8 cellular contexts compared by ENCODE assay signal in genomic region chr7:36152756-36153570, GRCh38. TPM values are rescaled to one million over a fixed set of nuclear protein-coding genes. Genes with fewer than 3 reads are reported as not detected.
A peak's percentile ranks its signal among the peaks of the same experiment; 100 is the strongest.
DNase-seq lines count a peak whose midpoint lies in the region; ATAC-seq and TF ChIP-seq lines count a peak whose summit lies in the region.

Gene EEPD1, plus strand, starts transcription at chr7:36153254. Its CDS starts 1,071 bp downstream, at chr7:36154325.

- peaks cover 11% of the 10 kb centered on the region for H3K36me3 Mint-ChIP-seq in WTC11

- H3K79me2 ChIP-seq in smooth muscle cell (ENCODE audit: low read depth), result no peaks in the 10 kb centered on the region

- DNase-seq in AG04450 (ENCODE audit: low read depth, low spot score) (peak; percentile 99), NCI-H2227 treated with DMSO at 0.1 percent for 48 hours (lab: John Stamatoyannopoulos, UW) (peak; percentile 95), WTC11 (ENCODE audit: low spot score) (peak; percentile 100), caudate nucleus (lab: John Stamatoyannopoulos, UW) (peak; percentile 89 to 100 (median 100)), iPS-NIHi7 (ENCODE audit: extremely low spot score) (peak; percentile 98), smooth muscle cell (lab: John Stamatoyannopoulos, UW; ENCODE audit: unreplicated experiment) (peak; percentile 99)

- peaks cover 6% of the 10 kb centered on the region for H3F3A ChIP-seq in smooth muscle cell (ENCODE audit: low read depth)

- WGBS in smooth muscle cell (ENCODE audit: low lambda C conversion rate), result 3% methylated on average over 56 of the region's 88 CpGs

- no peak for TF ChIP-seq CTCF in AG04450 (IDR thresholded peaks at IDR 0.05; ENCODE audit: low read depth, low read length)
- no peak for TF ChIP-seq CTCF in WTC11 (IDR thresholded peaks at IDR 0.05)
- TF ChIP-seq CTCF in smooth muscle cell (IDR thresholded peaks at IDR 0.05; ENCODE audit: borderline replicate concordance, insufficient read depth, poor library complexity, severe bottlenecking), result no peak

- peak within 1 kb of the TSS; percentile 85 for H3K4me3 ChIP-seq in AG04450 (ENCODE audit: low read depth, low read length)
- H3K4me3 ChIP-seq in smooth muscle cell, result peak within 1 kb of the TSS; percentile 82

- peak within 1 kb of the TSS; percentile 88 for H3K4me2 ChIP-seq in smooth muscle cell

- H3K27ac Mint-ChIP-seq in WTC11, result peak within 1 kb of the TSS; percentile 93

- H3K36me3 ChIP-seq in smooth muscle cell (ENCODE audit: low read depth), result no peaks in the 10 kb centered on the region

- peaks cover 43% of the 10 kb centered on the region for H3K27me3 Mint-ChIP-seq in WTC11 (ENCODE audit: low read depth)

- CTCF ChIA-PET in AG04450 (lab: Charles Lee), result no interaction called here
- CTCF ChIA-PET in WTC11 (lab: Charles Lee), result interaction anchor here (0.6 to 1.2 kb wide), 2 partner anchors 132 to 166 kb away, joined by 4 read pairs; no protein-coding TSS in a partner anchor

- peak within 1 kb of the TSS; percentile 31 for H3K27ac ChIP-seq in AG04450 (ENCODE audit: low read depth, low read length)
- peak within 1 kb of the TSS; percentile 91 for H3K27ac ChIP-seq in caudate nucleus (ENCODE audit: low read depth, low read length)
- H3K27ac ChIP-seq in smooth muscle cell (ENCODE audit: low read depth), result peak within 1 kb of the TSS; percentile 13

- H3K9me3 ChIP-seq in AG04450 (ENCODE audit: control insufficient read depth, insufficient read depth, low read length), result peaks cover 15% of the 10 kb centered on the region
- H3K9me3 ChIP-seq in smooth muscle cell (replicated peaks; ENCODE audit: low read depth), result no peaks in the 10 kb centered on the region

- ATAC-seq in GM18909 (IDR thresholded peaks at IDR 0.05; ENCODE audit: poor library complexity, unreplicated experiment) (peak; percentile 98), HG03175 (IDR thresholded peaks at IDR 0.05; ENCODE audit: unreplicated experiment) (peak; percentile 97), WTC11 (peak; percentile 93)

- no peaks in the 10 kb centered on the region for H3K27me3 ChIP-seq in AG04450 (ENCODE audit: control insufficient read depth, insufficient read depth, low read length)
- no peaks in the 10 kb centered on the region for H3K27me3 ChIP-seq in smooth muscle cell (ENCODE audit: low read depth)

- H3K4me1 ChIP-seq in smooth muscle cell (ENCODE audit: low read depth), result no peaks in the 10 kb centered on the region

- H3K4me1 Mint-ChIP-seq in WTC11, result peaks cover 48% of the 10 kb centered on the region

- H3K4me3 Mint-ChIP-seq in WTC11, result peak within 1 kb of the TSS; percentile 76

- POLR2A ChIA-PET in AG04450 (lab: Yijun Ruan, JAX), result interaction anchor here (0.7 kb wide), 1 partner anchor 112 kb away, joined by 3 read pairs; no protein-coding TSS in a partner anchor
- POLR2A ChIA-PET in WTC11 (lab: Charles Lee), result interaction anchor here (0.6 kb wide), 1 partner anchor 32 kb away, joined by 3 read pairs; no protein-coding TSS in a partner anchor

- no peak within 1 kb of the TSS for H3K9ac ChIP-seq in smooth muscle cell (ENCODE audit: low read depth)

- H2AFZ ChIP-seq in smooth muscle cell (ENCODE audit: low read depth), result peak within 1 kb of the TSS; percentile 82

- peaks cover 9% of the 10 kb centered on the region for H3K9me3 Mint-ChIP-seq in WTC11

- no peaks in the 10 kb centered on the region for H4K20me1 ChIP-seq in smooth muscle cell (ENCODE audit: low read depth)

TF ChIP-seq in WTC11, 78 proteins besides CTCF, POLR2A, EP300 and RAD21 (continues in another document):
- TF ChIP-seq, protein P1, sequence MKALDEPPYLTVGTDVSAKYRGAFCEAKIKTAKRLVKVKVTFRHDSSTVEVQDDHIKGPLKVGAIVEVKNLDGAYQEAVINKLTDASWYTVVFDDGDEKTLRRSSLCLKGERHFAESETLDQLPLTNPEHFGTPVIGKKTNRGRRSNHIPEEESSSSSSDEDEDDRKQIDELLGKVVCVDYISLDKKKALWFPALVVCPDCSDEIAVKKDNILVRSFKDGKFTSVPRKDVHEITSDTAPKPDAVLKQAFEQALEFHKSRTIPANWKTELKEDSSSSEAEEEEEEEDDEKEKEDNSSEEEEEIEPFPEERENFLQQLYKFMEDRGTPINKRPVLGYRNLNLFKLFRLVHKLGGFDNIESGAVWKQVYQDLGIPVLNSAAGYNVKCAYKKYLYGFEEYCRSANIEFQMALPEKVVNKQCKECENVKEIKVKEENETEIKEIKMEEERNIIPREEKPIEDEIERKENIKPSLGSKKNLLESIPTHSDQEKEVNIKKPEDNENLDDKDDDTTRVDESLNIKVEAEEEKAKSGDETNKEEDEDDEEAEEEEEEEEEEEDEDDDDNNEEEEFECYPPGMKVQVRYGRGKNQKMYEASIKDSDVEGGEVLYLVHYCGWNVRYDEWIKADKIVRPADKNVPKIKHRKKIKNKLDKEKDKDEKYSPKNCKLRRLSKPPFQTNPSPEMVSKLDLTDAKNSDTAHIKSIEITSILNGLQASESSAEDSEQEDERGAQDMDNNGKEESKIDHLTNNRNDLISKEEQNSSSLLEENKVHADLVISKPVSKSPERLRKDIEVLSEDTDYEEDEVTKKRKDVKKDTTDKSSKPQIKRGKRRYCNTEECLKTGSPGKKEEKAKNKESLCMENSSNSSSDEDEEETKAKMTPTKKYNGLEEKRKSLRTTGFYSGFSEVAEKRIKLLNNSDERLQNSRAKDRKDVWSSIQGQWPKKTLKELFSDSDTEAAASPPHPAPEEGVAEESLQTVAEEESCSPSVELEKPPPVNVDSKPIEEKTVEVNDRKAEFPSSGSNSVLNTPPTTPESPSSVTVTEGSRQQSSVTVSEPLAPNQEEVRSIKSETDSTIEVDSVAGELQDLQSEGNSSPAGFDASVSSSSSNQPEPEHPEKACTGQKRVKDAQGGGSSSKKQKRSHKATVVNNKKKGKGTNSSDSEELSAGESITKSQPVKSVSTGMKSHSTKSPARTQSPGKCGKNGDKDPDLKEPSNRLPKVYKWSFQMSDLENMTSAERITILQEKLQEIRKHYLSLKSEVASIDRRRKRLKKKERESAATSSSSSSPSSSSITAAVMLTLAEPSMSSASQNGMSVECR (CRISPR knock-in tag; IDR thresholded peaks at IDR 0.05; ENCODE audit: borderline replicate concordance), result 0 out of 2 replicates have a peak, but pooled peaks have one; percentile 18
- TF ChIP-seq HMGA2 (CRISPR knock-in tag; IDR thresholded peaks at IDR 0.05), result no peak
- peak; percentile 32; the same call in 1 of the 2 replicates for TF ChIP-seq GABPB1 (CRISPR knock-in tag; IDR thresholded peaks at IDR 0.05)
- 0 out of 2 replicates have a peak, but pooled peaks have one; percentile 43 for TF ChIP-seq CREM (CRISPR knock-in tag; IDR thresholded peaks at IDR 0.05)
- TF ChIP-seq RELA (CRISPR knock-in tag; IDR thresholded peaks at IDR 0.05; ENCODE audit: borderline replicate concordance), result no peak
- TF ChIP-seq FOXP4 (CRISPR knock-in tag; IDR thresholded peaks at IDR 0.05), result 0 out of 2 replicates have a peak, but pooled peaks have one; percentile 10
- no peak for TF ChIP-seq CREB1 (CRISPR knock-in tag; IDR thresholded peaks at IDR 0.05)
- TF ChIP-seq RORB (CRISPR knock-in tag; IDR thresholded peaks at IDR 0.05), result no peak
- peak; percentile 55; the same call in 1 of the 2 replicates for TF ChIP-seq USF1 (CRISPR knock-in tag; IDR thresholded peaks at IDR 0.05)
- TF ChIP-seq, protein P2, sequence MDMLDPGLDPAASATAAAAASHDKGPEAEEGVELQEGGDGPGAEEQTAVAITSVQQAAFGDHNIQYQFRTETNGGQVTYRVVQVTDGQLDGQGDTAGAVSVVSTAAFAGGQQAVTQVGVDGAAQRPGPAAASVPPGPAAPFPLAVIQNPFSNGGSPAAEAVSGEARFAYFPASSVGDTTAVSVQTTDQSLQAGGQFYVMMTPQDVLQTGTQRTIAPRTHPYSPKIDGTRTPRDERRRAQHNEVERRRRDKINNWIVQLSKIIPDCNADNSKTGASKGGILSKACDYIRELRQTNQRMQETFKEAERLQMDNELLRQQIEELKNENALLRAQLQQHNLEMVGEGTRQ (CRISPR knock-in tag; IDR thresholded peaks at IDR 0.05), result peak; percentile 91
- TF ChIP-seq TEAD1 (CRISPR knock-in tag; IDR thresholded peaks at IDR 0.05), result 0 out of 2 replicates have a peak, but pooled peaks have one; percentile 10
- TF ChIP-seq E2F5 (CRISPR knock-in tag; IDR thresholded peaks at IDR 0.05), result peak; percentile 91

RNA-seq across cellular contexts. Expression of gene EEPD1, which starts in this region (rescaled TPM):
- polyA plus RNA-seq in AG04450 (2011; rRNA removed) (21.1 and 22.7 TPM in 2 replicates), smooth muscle cell (1.5 and 1.9 TPM in 2 replicates)
- 20.0 and 22.8 TPM in 2 replicates for polyA minus RNA-seq in AG04450 (2011; rRNA and poly(A)+ RNA removed)
- total RNA-seq in WTC11 (2021) (6.6 to 7.8 TPM (median 7.4 TPM) in 3 replicates), smooth muscle cell (0.58 and 1.5 TPM in 2 replicates)

Comparison
In these comparisons a context has a peak if more than half of its experiments do, and no peak if none do; other contexts are left out.
1. Peak in every context shown above with its lines: DNase-seq, ATAC-seq, H3K4me3 ChIP-seq and H3K27ac ChIP-seq.
2. H3K27ac ChIP-seq: peak in every context shown above with its lines; median percentile 91 in caudate nucleus; 31 in AG04450; 13 in smooth muscle cell.